17 cellular contexts compared by ENCODE assay signal in genomic region chr4:52873861-52874343, GRCh38. TPM values are rescaled to one million over a fixed set of nuclear protein-coding genes. Genes with fewer than 3 reads are reported as not detected.
A peak's percentile ranks its signal among the peaks of the same experiment; 100 is the strongest.
DNase-seq lines count a peak whose midpoint lies in the region; ATAC-seq, FAIRE-seq and TF ChIP-seq lines count a peak whose summit lies in the region.
"Had no signal": no experiment of that assay in that cellular context is flagged by ENCODE, and none has a peak within 500 bp of the region (broad histone marks: within the 10 kb centered on the region; RNA-seq: fewer than 3 reads in every experiment).

No MANE protein-coding gene starts in this region.

- ATAC-seq in foreskin keratinocyte: no peak
- ATAC-seq: stimulated activated memory B cell treated with anti-CD40 and anti-IgM and Interleukin-4, amounts not matched to agents 10 μg/mL and 1 μg/mL and 100 μg/mL, for 72 hours had no signal

- TF ChIP-seq CTCF in choroid plexus epithelial cell (conservative IDR thresholded peaks at IDR 0.05; ENCODE audit: low read depth, low read length) (no peak), foreskin keratinocyte (conservative IDR thresholded peaks at IDR 0.05) (no peak)

- H3K4me1 ChIP-seq in small intestine (ENCODE audit: control insufficient read depth in 2 of 2, insufficient read depth in 1 of 2, low read depth in 1 of 2, low read length in 1 of 2) (no peaks in the 10 kb centered on the region), foreskin keratinocyte (no peaks in the 10 kb centered on the region)
- H3K4me1 ChIP-seq: prostate gland had no signal

- H3K27ac ChIP-seq in small intestine (ENCODE audit: low read depth in 1 of 2, low read length in 1 of 2) (no peak overlapping the region), foreskin keratinocyte (no peak overlapping the region)
- H3K27ac ChIP-seq: C4-2B, prostate gland had no signal

- FAIRE-seq in small intestine (lab: Jason Lieb, UNC): no peak
- FAIRE-seq: GM18507, H54 had no signal

- H3K4me3 ChIP-seq in choroid plexus epithelial cell (ENCODE audit: low read depth, low read length) (no peak overlapping the region), small intestine (ENCODE audit: low read depth in 1 of 2, low read length in 2 of 2) (no peak overlapping the region)
- H3K4me3 ChIP-seq: prostate gland had no signal

- DNase-seq in HuH-7.5 (ENCODE audit: low spot score) (peak; percentile 82), choroid plexus epithelial cell (ENCODE audit: low read depth) (peak; percentile 32), iris pigment epithelial cell (ENCODE audit: low read depth) (peak; percentile 7), small intestine (peak; percentile 16), foreskin keratinocyte (no peak), NAMALWA (ENCODE audit: low spot score) (no peak)
- DNase-seq in activated CD4-positive, alpha-beta T cell treated with anti-CD3 and anti-CD28 coated beads for 48 hours: no peak
- DNase-seq: activated gamma-delta T cell; GDM1; MM.1S; NCI-H2081 treated with DMSO at 0.1 percent for 48 hours; stimulated activated CD4-positive, alpha-beta T cell treated with anti-CD3 and anti-CD28 coated beads, Interleukin-4, amount 100 ng/mL, for 4 hours had no signal

- peaks cover 0 to 2% of the 10 kb centered on the region in 2 donors for H3K36me3 ChIP-seq in small intestine (ENCODE audit: control insufficient read depth in 2 of 2, insufficient read depth in 2 of 2, low read length in 2 of 2)
- H3K36me3 ChIP-seq: prostate gland had no signal

- no peaks in the 10 kb centered on the region for H3K9me3 ChIP-seq in small intestine (ENCODE audit: control insufficient read depth, low read depth)
- H3K9me3 ChIP-seq: prostate gland had no signal

- 18 to 62% (median 50%) methylated on average over 10 of the region's 10 CpGs for WGBS in small intestine, 3 donors

- H3K27me3 ChIP-seq in small intestine (ENCODE audit: control insufficient read depth in 2 of 2, insufficient read depth in 2 of 2, low read length in 2 of 2) (no peaks in the 10 kb centered on the region), foreskin keratinocyte (no peaks in the 10 kb centered on the region)

RNA-seq across cellular contexts. Expression of gene RASL11B, which starts 11.8 kb away (rescaled TPM):
- polyA plus RNA-seq in small intestine: under 1 TPM in 1 of 3 donors, not detected in 2; 0.60 TPM
- 2.3 and 2.5 TPM in 2 replicates for total RNA-seq in foreskin keratinocyte
- polyA plus RNA-seq in foreskin keratinocyte: 1.5 and 2.0 TPM in 2 replicates

Comparison
In these comparisons a context has a peak if more than half of its experiments do, and no peak if none do; other contexts are left out.
1. DNase-seq: peak in HuH-7.5 (single experiment), choroid plexus epithelial cell (single experiment), iris pigment epithelial cell (single experiment) and small intestine (single experiment); none in foreskin keratinocyte (0 of 2), NAMALWA (single experiment) and activated CD4-positive, alpha-beta T cell treated with anti-CD3 and anti-CD28 coated beads for 48 hours (single experiment).